ENCODE assay signal across 14 cellular contexts in genomic region chr7:129807863-129808262, GRCh38.
"Had no signal": no experiment of that assay in that cellular context is flagged by ENCODE, and none has a peak within 500 bp of the region (broad histone marks: within the 10 kb centered on the region; RNA-seq: fewer than 3 reads in every experiment).

No MANE protein-coding gene starts in this region.

- H3K4me1 Mint-ChIP-seq: activated T-helper 17 cell treated with anti-CD3 and anti-CD28 coated beads, Interleukin-2, amount 50 U/mL, for 72 hours; central memory CD8-positive, alpha-beta T cell; neural crest cell had no signal

- H3K9me3 Mint-ChIP-seq: activated T-helper 17 cell treated with anti-CD3 and anti-CD28 coated beads, Interleukin-2, amount 50 U/mL, for 72 hours; central memory CD8-positive, alpha-beta T cell; neural crest cell had no signal

- H3K4me3 Mint-ChIP-seq: activated T-helper 17 cell treated with anti-CD3 and anti-CD28 coated beads, Interleukin-2, amount 50 U/mL, for 72 hours; central memory CD8-positive, alpha-beta T cell; neural crest cell had no signal

- ATAC-seq: activated T-helper 17 cell treated with anti-CD3 and anti-CD28 coated beads, Interleukin-2, amount 50 U/mL, for 72 hours; psoas muscle; sciatic nerve had no signal

- H3K27ac Mint-ChIP-seq: activated T-helper 17 cell treated with anti-CD3 and anti-CD28 coated beads, Interleukin-2, amount 50 U/mL, for 72 hours had no signal

- DNase-seq: activated CD4-positive, alpha-beta T cell treated with anti-CD3 and anti-CD28 coated beads, Interleukin-2, amount 50 U/mL, for 48 hours; activated naive CD4-positive, alpha-beta T cell treated with Interleukin-2 at 50 U/mL for 16 hours; anterior cingulate cortex; brain microvascular endothelial cell; effector CD8-positive, alpha-beta T cell; foreskin fibroblast; midbrain; psoas muscle; T-helper 9 cell; thyroid gland had no signal

- H3K27me3 Mint-ChIP-seq: central memory CD8-positive, alpha-beta T cell had no signal
